13 cellular contexts compared by ENCODE assay signal in the genomic region with DNA sequence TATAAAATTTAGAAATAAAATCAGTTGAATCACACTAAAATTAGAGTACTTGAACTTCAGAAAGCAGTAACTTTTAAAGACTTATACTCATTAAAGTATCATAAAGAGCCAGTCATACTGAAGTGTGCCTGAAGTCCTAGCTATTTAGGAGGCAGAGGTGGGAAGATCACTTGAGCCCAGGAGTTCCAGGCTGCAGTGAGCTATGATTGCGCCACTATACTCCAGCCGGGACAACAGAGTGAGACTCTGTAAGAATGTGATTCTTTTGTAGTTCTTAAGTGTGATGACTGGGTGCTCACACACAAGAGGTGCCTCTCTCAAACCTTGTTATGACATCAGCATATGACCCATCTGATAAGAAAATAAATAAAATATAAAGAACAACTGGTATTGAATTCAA.
"Had no signal": no experiment of that assay in that cellular context is flagged by ENCODE, and none has a peak within 500 bp of the region (broad histone marks: within the 10 kb centered on the region; RNA-seq: fewer than 3 reads in every experiment).

No MANE protein-coding gene starts in this region.

- DNase-seq: activated CD4-positive, alpha-beta T cell treated with anti-CD3 and anti-CD28 coated beads, Interleukin-2, amount 10 ng/mL, durations not matched to agents 7 days and 5 days; activated CD8-positive, alpha-beta memory T cell treated with anti-CD3 and anti-CD28 coated beads, Interleukin-2, amount 50 U/mL, for 48 hours; activated CD8-positive, alpha-beta T cell treated with anti-CD3 and anti-CD28 coated beads, Interleukin-2, amount 10 ng/mL, durations not matched to agents 7 days and 5 days; activated gamma-delta T cell; activated T-cell treated with anti-CD3 and anti-CD28 coated beads, Interleukin-2, amount 50 U/mL, for 72 hours; cerebellar nuclear complex; cortex of kidney; effector CD4-positive, alpha-beta T cell; esophagus squamous epithelium; occipital lobe had no signal

- FAIRE-seq: bronchial epithelial cell had no signal

- H3K9me3 ChIP-seq: esophagus squamous epithelium had no signal

- H3K27me3 ChIP-seq: esophagus squamous epithelium had no signal

- H3K27ac ChIP-seq: esophagus squamous epithelium had no signal

- ATAC-seq: activated CD4-positive, CD25-positive, alpha-beta regulatory T cell treated with anti-CD3 and anti-CD28 coated beads, Interleukin-2, amount 50 U/mL, for 24 hours; activated CD8-positive, alpha-beta T cell treated with anti-CD3 and anti-CD28 coated beads, Interleukin-2, amount 10 ng/mL, durations not matched to agents 7 days and 5 days; activated naive CD4-positive, alpha-beta T cell treated with anti-CD3 and anti-CD28 coated beads, Interleukin-2, amount 50 U/mL, for 72 hours; activated T-cell treated with anti-CD3 and anti-CD28 coated beads, Interleukin-2, amount 50 U/mL, for 72 hours had no signal

- H3K36me3 ChIP-seq: esophagus squamous epithelium had no signal

- H3K4me3 ChIP-seq: esophagus squamous epithelium had no signal
